Comparison of ENCODE assay signal across 20 cellular contexts in the genomic region with DNA sequence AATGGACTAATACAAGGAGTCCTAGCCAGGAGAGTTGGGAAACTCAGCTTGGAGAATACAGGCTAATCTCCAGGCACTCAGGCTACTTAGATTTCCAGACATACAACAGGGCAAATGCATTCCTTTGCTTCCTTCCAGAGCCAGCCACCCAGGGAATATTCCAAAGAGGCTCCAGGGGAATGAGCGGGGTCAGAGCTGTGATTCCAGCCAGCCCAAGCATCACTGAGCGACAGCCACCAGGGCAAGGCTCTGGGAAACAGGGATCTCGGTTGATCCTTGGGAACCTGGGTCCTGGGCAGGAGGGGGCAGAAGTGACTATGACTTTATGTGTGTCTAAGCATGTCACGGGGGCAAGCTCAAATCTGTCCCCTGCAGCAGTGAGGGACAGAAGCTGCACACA.
DNase-seq lines count a peak whose midpoint lies in the region; ATAC-seq, FAIRE-seq and TF ChIP-seq lines count a peak whose summit lies in the region.
"Had no signal": no experiment of that assay in that cellular context is flagged by ENCODE, and none has a peak within 500 bp of the region (broad histone marks: within the 10 kb centered on the region; RNA-seq: fewer than 3 reads in every experiment).

No MANE protein-coding gene starts in this region.

- intact Hi-C loops in heart left ventricle (cut with DNase I) (no loop called here), spleen (cut with DNase I; ENCODE audit: low total_unique reads) (no loop called here)

- FAIRE-seq in GM19239 (lab: Jason Lieb, UNC), result no peak
- FAIRE-seq: A549, H1, HepG2 had no signal

- TF ChIP-seq POLR2A in heart left ventricle (IDR thresholded peaks at IDR 0.05) (no peak), spleen (IDR thresholded peaks at IDR 0.05) (no peak)

- H3K9me3 ChIP-seq in right atrium auricular region, result no peaks in the 10 kb centered on the region
- H3K9me3 ChIP-seq in heart left ventricle, result no peaks in the 10 kb centered on the region
- H3K9me3 ChIP-seq in mesodermal cell (ENCODE audit: control insufficient read depth, low read length), result no peaks in the 10 kb centered on the region
- H3K9me3 ChIP-seq in spleen, result no peaks in the 10 kb centered on the region
- H3K9me3 ChIP-seq: A549 had no signal

- 60 to 71% (median 64%) methylated on average over 3 to 4 of the region's 4 CpGs for WGBS in heart left ventricle, 4 donors
- 58 to 100% methylated on average over 3 to 4 of the region's 4 CpGs for WGBS in mesodermal cell (ENCODE audit: insufficient coverage in 2 of 2), 2 experiments
- 57 to 75% (median 73%) methylated on average over 4 of the region's 4 CpGs for WGBS in spleen, 5 donors

- H3K27me3 ChIP-seq in right atrium auricular region, result no peaks in the 10 kb centered on the region
- no peaks in the 10 kb centered on the region for H3K27me3 ChIP-seq in heart left ventricle
- H3K27me3 ChIP-seq in spleen (replicated peaks in 1 of 7), result no peaks in the 10 kb centered on the region

- H3K27ac ChIP-seq in right atrium auricular region, result no peak overlapping the region
- H3K27ac ChIP-seq in heart left ventricle, result no peak overlapping the region
- peak overlapping the region; percentile 23 for H3K27ac ChIP-seq in mesodermal cell (ENCODE audit: low read depth, low read length, severe bottlenecking)
- H3K27ac ChIP-seq in spleen, result no peak overlapping the region
- H3K27ac ChIP-seq: 22Rv1, A549, C4-2B, HL-60 had no signal

- H3K4me3 ChIP-seq in right atrium auricular region (no peak overlapping the region), heart left ventricle (no peak overlapping the region), mesodermal cell (ENCODE audit: extremely low read depth, insufficient read depth, low read length, poor library complexity, severe bottlenecking) (no peak overlapping the region), spleen (no peak overlapping the region)
- H3K4me3 ChIP-seq: A549, GM12878 had no signal

- no peaks in the 10 kb centered on the region for H3K36me3 ChIP-seq in right atrium auricular region
- H3K36me3 ChIP-seq in heart left ventricle, result no peaks in the 10 kb centered on the region
- no peaks in the 10 kb centered on the region for H3K36me3 ChIP-seq in mesodermal cell (ENCODE audit: control insufficient read depth, insufficient read depth, low read length)
- no peaks in the 10 kb centered on the region for H3K36me3 ChIP-seq in spleen

- H3K4me1 ChIP-seq in right atrium auricular region (no peaks in the 10 kb centered on the region), heart left ventricle (no peaks in the 10 kb centered on the region), mesodermal cell (ENCODE audit: control insufficient read depth, insufficient read depth, low read length, poor library complexity, severe bottlenecking) (peaks cover 11% of the 10 kb centered on the region), spleen (no peaks in the 10 kb centered on the region)
- H3K4me1 ChIP-seq: A549 had no signal

- DNase-seq in right atrium auricular region (ENCODE audit: low spot score) (peak; percentile 26), heart left ventricle (no peak), ecto neural progenitor cell (ENCODE audit: low spot score) (peak; percentile 37), spleen (peak; percentile 47), NCI-H1092 treated with DMSO at 0.1 percent for 48 hours (lab: John Stamatoyannopoulos, UW) (no peak), activated T-cell treated with anti-CD3 and anti-CD28 coated beads for 4 hours (no peak), GM19239 (ENCODE audit: insufficient read length, low spot score) (no peak)
- DNase-seq: AML-193; Calu3; CD4-positive, alpha-beta T cell; DMS79 treated with DMSO at 0.1 percent for 48 hours; H9 had no signal

- no peak for ATAC-seq in heart left ventricle
- ATAC-seq: A549, GM12878, HepG2 had no signal

- TF ChIP-seq CTCF in right atrium auricular region (IDR thresholded peaks at IDR 0.05) (no peak), heart left ventricle (IDR thresholded peaks at IDR 0.05) (no peak), spleen (IDR thresholded peaks at IDR 0.05 in 8 of 11, conservative IDR thresholded peaks at IDR 0.05 in 3 of 11) (no peak)

Comparison
In these comparisons a context has a peak if more than half of its experiments do, and no peak if none do; other contexts are left out.
1. DNase-seq: peak in right atrium auricular region (single experiment), ecto neural progenitor cell (single experiment) and spleen (single experiment); none in heart left ventricle (0 of 5), NCI-H1092 treated with DMSO at 0.1 percent for 48 hours (single experiment), activated T-cell treated with anti-CD3 and anti-CD28 coated beads for 4 hours (single experiment) and GM19239 (single experiment).